9 cellular contexts compared by ENCODE assay signal in the genomic region with DNA sequence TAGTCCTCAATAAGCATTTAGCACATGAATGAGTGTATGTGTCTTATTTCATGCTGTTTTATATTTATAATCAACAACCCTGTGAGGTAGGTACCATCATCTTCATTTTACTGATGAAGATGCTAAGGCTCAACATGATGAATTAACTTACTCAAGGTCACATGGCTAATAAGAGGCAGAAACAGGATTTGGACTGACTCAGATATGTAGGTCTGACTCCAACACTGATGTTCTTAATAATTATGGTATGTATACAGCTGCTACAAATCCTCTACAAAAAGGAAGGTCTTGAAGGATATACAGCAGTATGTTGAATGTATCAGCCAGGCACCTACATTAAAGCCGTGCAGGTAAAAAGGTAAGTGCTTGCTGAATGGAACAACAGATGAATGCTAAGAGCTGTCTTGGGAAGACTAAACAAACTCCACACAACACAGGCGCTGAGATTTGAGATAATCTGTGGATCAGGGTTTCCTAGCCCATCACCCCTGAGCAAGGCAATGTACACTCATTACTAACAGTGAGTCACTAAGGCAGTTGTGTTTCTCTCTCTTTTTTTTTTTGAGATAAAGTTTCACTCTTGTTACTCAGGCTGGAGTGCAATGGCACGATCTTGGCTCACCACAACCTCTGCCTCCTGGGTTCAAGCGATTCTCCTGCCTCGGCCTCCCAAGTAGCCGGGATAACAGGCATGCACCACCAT. TPM values are rescaled to one million over a fixed set of nuclear protein-coding genes. Genes with fewer than 3 reads are reported as not detected.
DNase-seq lines count a peak whose midpoint lies in the region; TF ChIP-seq lines count a peak whose summit lies in the region.
"Had no signal": no experiment of that assay in that cellular context is flagged by ENCODE, and none has a peak within 500 bp of the region (broad histone marks: within the 10 kb centered on the region; RNA-seq: fewer than 3 reads in every experiment).

No MANE protein-coding gene starts in this region.

- H3K9me3 Mint-ChIP-seq in HFFc6 = no peaks in the 10 kb centered on the region

- H3K4me2 ChIP-seq in hepatocyte = no peak overlapping the region

- peak overlapping the region; percentile 70 for H3K27ac ChIP-seq in hepatocyte

- H3K36me3 ChIP-seq in adipocyte (ENCODE audit: control insufficient read depth, insufficient read depth, low read length, severe bottlenecking) = peaks cover 59% of the 10 kb centered on the region
- H3K36me3 ChIP-seq in hepatocyte (replicated peaks; ENCODE audit: insufficient read depth, low read depth) = no peaks in the 10 kb centered on the region

- no peak overlapping the region for H3K4me3 ChIP-seq in adipocyte (ENCODE audit: low read length)
- no peak overlapping the region for H3K4me3 ChIP-seq in hepatocyte

- H3K79me2 ChIP-seq in hepatocyte = no peaks in the 10 kb centered on the region

- whole genome bisulfite sequencing in hepatocyte (ENCODE audit: low lambda C conversion rate, missing lambda C conversion rate) = 77% methylated on average over 6 of the region's 6 CpGs

- H3K27ac Mint-ChIP-seq in HFFc6 = peak overlapping the region; percentile 91

- no peaks in the 10 kb centered on the region for H3K9me2 ChIP-seq in hepatocyte (replicated peaks; ENCODE audit: insufficient read depth)

- no peak for TF ChIP-seq CTCF in HFFc6 (IDR thresholded peaks at IDR 0.05)
- TF ChIP-seq CTCF in hepatocyte (IDR thresholded peaks at IDR 0.05; ENCODE audit: poor library complexity) = no peak

- H3K27me3 Mint-ChIP-seq in HFFc6 (ENCODE audit: insufficient read depth) = no peaks in the 10 kb centered on the region; the same call in 1 of the 2 replicates

- peak overlapping the region; percentile 56 for H3K4me3 Mint-ChIP-seq in HFFc6

- H3K9me3 ChIP-seq in adipocyte (ENCODE audit: control insufficient read depth, low read length) = no peaks in the 10 kb centered on the region
- H3K9me3 ChIP-seq in hepatocyte (ENCODE audit: low read depth) = no peaks in the 10 kb centered on the region

- H3K9ac ChIP-seq in adipocyte (ENCODE audit: low read length) = no peak overlapping the region

- peaks cover 20% of the 10 kb centered on the region for H3K36me3 Mint-ChIP-seq in HFFc6 (ENCODE audit: low read depth)

- DNase-seq in AG20443 (ENCODE audit: low spot score) = peak; percentile 75
- DNase-seq in HFFc6 = peak; percentile 77
- DNase-seq in adipocyte (ENCODE audit: low read depth) = peak; percentile 60
- DNase-seq in hepatocyte (ENCODE audit: low spot score) = peak; percentile 36
- DNase-seq in activated gamma-delta T cell treated with Interleukin-2 at 50 U/mL for 16 hours = no peak
- no peak for DNase-seq in islet precursor cell
- no peak for DNase-seq in SIG-M5 (lab: John Stamatoyannopoulos, UW)
- no peak for DNase-seq in NCI-H2081 (lab: John Stamatoyannopoulos, UW)
- DNase-seq: activated naive CD4-positive, alpha-beta T cell treated with anti-CD3 and anti-CD28 coated beads, Interleukin-2, amount 50 U/mL, for 16 hours had no signal

- H4K20me1 ChIP-seq in hepatocyte (ENCODE audit: insufficient read depth, poor library complexity, severe bottlenecking) = no peaks in the 10 kb centered on the region

- peaks cover 60% of the 10 kb centered on the region for H3K4me1 Mint-ChIP-seq in HFFc6 (ENCODE audit: low read depth)

- H3K27me3 ChIP-seq in adipocyte (replicated peaks; ENCODE audit: control insufficient read depth, insufficient read depth, low read length) (no peaks in the 10 kb centered on the region), hepatocyte (no peaks in the 10 kb centered on the region)

- H3K4me1 ChIP-seq in adipocyte (ENCODE audit: control insufficient read depth, insufficient read depth, low read length) = peaks cover 2% of the 10 kb centered on the region
- no peaks in the 10 kb centered on the region for H3K4me1 ChIP-seq in hepatocyte (ENCODE audit: insufficient read depth)

- no peak overlapping the region for H2AFZ ChIP-seq in hepatocyte

RNA-seq across cellular contexts. Expression of gene TTI1, which starts 31.9 kb away (rescaled TPM):
- total RNA-seq in HFFc6 (2021; fragmentation: NEBNext Ultra II Directional; extraction: Animal tissue kit (Norgen Biotek cat#: 25700)) = 10 to 100 TPM; 11.8 to 17.9 (median 14.1) TPM
- 15.1 and 15.7 TPM in 2 replicates for total RNA-seq in hepatocyte
- polyA plus RNA-seq in hepatocyte = 12.6 and 15.1 TPM in 2 replicates

RNA-seq across cellular contexts. Expression of gene RPRD1B, which starts 32.2 kb away (rescaled TPM):
- 10 to 100 TPM; 15.9 to 20.2 (median 19.2) TPM for total RNA-seq in HFFc6 (2021; fragmentation: NEBNext Ultra II Directional; extraction: Animal tissue kit (Norgen Biotek cat#: 25700))
- total RNA-seq in hepatocyte = 26.8 and 28.0 TPM in 2 replicates
- polyA plus RNA-seq in hepatocyte = 16.5 and 18.5 TPM in 2 replicates

Comparison
In these comparisons a context has a peak if more than half of its experiments do, and no peak if none do; other contexts are left out.
1. DNase-seq: peak in AG20443 (single experiment), HFFc6 (single experiment), adipocyte (single experiment) and hepatocyte (single experiment); none in activated gamma-delta T cell treated with Interleukin-2 at 50 U/mL for 16 hours (single experiment), islet precursor cell (single experiment), SIG-M5 (single experiment) and NCI-H2081 (0 of 2).